In genomic region chr15:55638764-55639163, GRCh38 we compare ENCODE assay signal across 27 cellular contexts. TPM values are rescaled to one million over a fixed set of nuclear protein-coding genes. Genes with fewer than 3 reads are reported as not detected.
"Had no signal": no experiment of that assay in that cellular context is flagged by ENCODE, and none has a peak within 500 bp of the region (broad histone marks: within the 10 kb centered on the region; RNA-seq: fewer than 3 reads in every experiment).

No MANE protein-coding gene starts in this region.

- H3K27ac ChIP-seq: colonic mucosa, epithelial cell of prostate, esophagus squamous epithelium, gastroesophageal sphincter, heart left ventricle, hepatocyte, lower lobe of right lung had no signal

- H3K4me1 ChIP-seq: colonic mucosa, esophagus squamous epithelium, gastroesophageal sphincter, heart left ventricle, lower lobe of right lung had no signal

- H2AFZ ChIP-seq: hepatocyte had no signal

- H3K4me3 ChIP-seq: colonic mucosa, esophagus squamous epithelium, gastroesophageal sphincter, heart left ventricle, hepatocyte, lower lobe of right lung, mucosa of descending colon had no signal

- DNase-seq: colonic mucosa; cortex of kidney; effector CD8-positive, alpha-beta T cell; effector memory CD8-positive, alpha-beta T cell; endodermal cell; erythroblast; esophagus squamous epithelium; foreskin fibroblast; foreskin melanocyte; heart left ventricle; hypothalamus; immature natural killer cell; islet precursor cell; kidney; kidney glomerular epithelial cell; left colon; left ventricle myocardium superior; lower lobe of right lung; mesenchymal stem cell; mucosa of descending colon; naive B cell had no signal

- H3K27me3 ChIP-seq: colonic mucosa, esophagus squamous epithelium, gastroesophageal sphincter, heart left ventricle, hepatocyte had no signal

- ATAC-seq: effector memory CD8-positive, alpha-beta T cell; esophagus mucosa; gastroesophageal sphincter; heart left ventricle; left colon; left lobe of liver; left ventricle myocardium superior; lower lobe of right lung; mucosa of descending colon had no signal

- FAIRE-seq: endometrium, kidney had no signal

- H3K36me3 ChIP-seq: colonic mucosa had no signal

- H3K79me2 ChIP-seq: hepatocyte had no signal

- H3K9me3 ChIP-seq: colonic mucosa, esophagus squamous epithelium, gastroesophageal sphincter, heart left ventricle, lower lobe of right lung, mucosa of descending colon had no signal

- H3K4me2 ChIP-seq: hepatocyte had no signal

RNA-seq across cellular contexts. Expression of gene PYGO1, which starts 50.6 kb away (rescaled TPM):
- polyA plus RNA-seq: immature natural killer cell had no signal
